ENCODE assay signal across 19 cellular contexts in genomic region chr22:26548984-26549383, GRCh38. TPM values are rescaled to one million over a fixed set of nuclear protein-coding genes. Genes with fewer than 3 reads are reported as not detected.
A peak's percentile ranks its signal among the peaks of the same experiment; 100 is the strongest.
DNase-seq lines count a peak whose midpoint lies in the region; ATAC-seq and TF ChIP-seq lines count a peak whose summit lies in the region.
"Had no signal": no experiment of that assay in that cellular context is flagged by ENCODE, and none has a peak within 500 bp of the region (broad histone marks: within the 10 kb centered on the region; RNA-seq: fewer than 3 reads in every experiment).

No MANE protein-coding gene starts in this region.

- H3K36me3 ChIP-seq in left ventricle myocardium inferior = no peaks in the 10 kb centered on the region
- 0 out of 2 replicates have a peak, but pooled peaks cover 5% of the 10 kb centered on the region for H3K36me3 ChIP-seq in RWPE2 (ENCODE audit: low read depth)
- peaks cover 6% of the 10 kb centered on the region for H3K36me3 ChIP-seq in iPS-15b (ENCODE audit: control insufficient read depth, insufficient read depth, low read length)
- H3K36me3 ChIP-seq in thyroid gland = no peaks in the 10 kb centered on the region
- no peaks in the 10 kb centered on the region for H3K36me3 ChIP-seq in mucosa of descending colon (ENCODE audit: low read depth)
- H3K36me3 ChIP-seq: cardiac muscle cell, ovary had no signal

- H3K4me3 ChIP-seq in left ventricle myocardium inferior (no peak overlapping the region), RWPE2 (ENCODE audit: severe bottlenecking) (no peak overlapping the region), iPS-15b (ENCODE audit: low read depth, low read length) (no peak overlapping the region), thyroid gland (replicated peaks in 1 of 3) (no peak overlapping the region), mucosa of descending colon (no peak overlapping the region)
- H3K4me3 ChIP-seq: A549, cardiac muscle cell, GM23248, ovary, upper lobe of left lung had no signal

- DNase-seq in left ventricle myocardium inferior = no peak
- no peak for DNase-seq in Right ventricle myocardium superior
- no peak for DNase-seq in RWPE2 (ENCODE audit: low spot score)
- no peak for DNase-seq in thyroid gland
- no peak for DNase-seq in mucosa of descending colon
- no peak for DNase-seq in HCEC 1CT
- DNase-seq in H4 (ENCODE audit: low spot score) = no peak
- DNase-seq: activated CD4-positive, alpha-beta T cell treated with anti-CD3 and anti-CD28 coated beads, Interleukin-2, amount 10 ng/mL, durations not matched to agents 24 days and 14 days; activated CD8-positive, alpha-beta memory T cell treated with anti-CD3 and anti-CD28 coated beads, Interleukin-2, amount 50 U/mL, for 4 hours; GM23248; head of caudate nucleus; naive thymus-derived CD4-positive, alpha-beta T cell; NCI-H446 treated with DMSO at 0.1 percent for 48 hours; ovary; stimulated activated naive CD8-positive, alpha-beta T cell treated with anti-CD3 and anti-CD28 coated beads, Interleukin-15, amount 100 ng/mL, for 72 hours; upper lobe of left lung had no signal

- H3K27ac ChIP-seq in left ventricle myocardium inferior (replicated peaks) (peak overlapping the region; percentile 89), RWPE2 (ENCODE audit: poor library complexity, severe bottlenecking) (peak overlapping the region; percentile 50), thyroid gland (peak overlapping the region; percentile 83 to 86 (median 86))
- H3K27ac ChIP-seq: A549, cardiac muscle cell, ovary had no signal

- H3K9ac ChIP-seq in iPS-15b (ENCODE audit: low read depth, low read length) = peak overlapping the region; percentile 9
- H3K9ac ChIP-seq: GM23248 had no signal

- H3K9me3 ChIP-seq in left ventricle myocardium inferior (replicated peaks) = no peaks in the 10 kb centered on the region
- H3K9me3 ChIP-seq in RWPE2 (ENCODE audit: severe bottlenecking) = no peaks in the 10 kb centered on the region
- H3K9me3 ChIP-seq in iPS-15b (ENCODE audit: control insufficient read depth, insufficient read depth, low read length) = no peaks in the 10 kb centered on the region
- H3K9me3 ChIP-seq in thyroid gland = no peaks in the 10 kb centered on the region
- no peaks in the 10 kb centered on the region for H3K9me3 ChIP-seq in mucosa of descending colon
- H3K9me3 ChIP-seq: A549, ovary, upper lobe of left lung had no signal

- intact Hi-C loops in left ventricle myocardium inferior (cut with micrococcal nuclease) = no loop called here
- intact Hi-C loops in Right ventricle myocardium superior (cut with DNase I) = no loop called here
- intact Hi-C loops in thyroid gland (cut with DNase I) = loop anchor here (10.0 kb wide), 1 partner anchor 64 kb away; the partner anchor contains the start of genes HPS4 and SRRD
- intact Hi-C loops in mucosa of descending colon (cut with DNase I, micrococcal nuclease) = no loop called here

- WGBS in thyroid gland, 2 donors = 66 to 77% methylated on average over 6 of the region's 6 CpGs

- TF ChIP-seq CTCF in left ventricle myocardium inferior (IDR thresholded peaks at IDR 0.05; ENCODE audit: borderline replicate concordance) (no peak), RWPE2 (IDR thresholded peaks at IDR 0.05; ENCODE audit: poor library complexity, severe bottlenecking) (no peak), thyroid gland (IDR thresholded peaks at IDR 0.05) (no peak), mucosa of descending colon (IDR thresholded peaks at IDR 0.05) (no peak)

- H3K27me3 ChIP-seq in left ventricle myocardium inferior (ENCODE audit: low read depth) (no peaks in the 10 kb centered on the region), RWPE2 (ENCODE audit: insufficient read depth, poor library complexity, severe bottlenecking) (no peaks in the 10 kb centered on the region), iPS-15b (ENCODE audit: control insufficient read depth, insufficient read depth, low read length) (no peaks in the 10 kb centered on the region), thyroid gland (no peaks in the 10 kb centered on the region)
- H3K27me3 ChIP-seq: cardiac muscle cell, ovary, upper lobe of left lung had no signal

- ATAC-seq in Right ventricle myocardium superior (ENCODE audit: poor library complexity) = no peak
- peak; percentile 61 for ATAC-seq in RWPE2 (ENCODE audit: low read depth)
- no peak for ATAC-seq in mucosa of descending colon
- ATAC-seq: A549; naive thymus-derived CD4-positive, alpha-beta T cell; stimulated activated naive CD8-positive, alpha-beta T cell treated with anti-CD3 and anti-CD28 coated beads, Interleukin-15, amount 100 ng/mL, for 72 hours had no signal

- no peak for TF ChIP-seq POLR2A in thyroid gland (IDR thresholded peaks at IDR 0.05)

- peaks cover 92% of the 10 kb centered on the region for H3K4me1 ChIP-seq in left ventricle myocardium inferior
- peaks cover 22% of the 10 kb centered on the region for H3K4me1 ChIP-seq in RWPE2 (ENCODE audit: insufficient read depth, poor library complexity, severe bottlenecking)
- H3K4me1 ChIP-seq in iPS-15b (ENCODE audit: control insufficient read depth, insufficient read depth, low read length) = peaks cover 11% of the 10 kb centered on the region
- H3K4me1 ChIP-seq in thyroid gland = peaks cover 77 to 98% of the 10 kb centered on the region in 2 donors
- no peaks in the 10 kb centered on the region for H3K4me1 ChIP-seq in mucosa of descending colon (ENCODE audit: low read depth)

RNA-seq across cellular contexts. Expression of gene TFIP11, which starts 36.7 kb away (rescaled TPM):
- total RNA-seq in left ventricle myocardium inferior = 25.7 TPM
- total RNA-seq in Right ventricle myocardium superior = 23.9 TPM
- total RNA-seq in thyroid gland = 10 to 100 TPM; 30.7 to 66.7 (median 50.0) TPM
- 10 to 100 TPM; 26.2 to 39.1 (median 34.6) TPM for total RNA-seq in mucosa of descending colon
- 13.8 and 15.4 TPM in 2 replicates for total RNA-seq in H4 (2014; rRNA removed; shearing (Covaris generic))

RNA-seq across cellular contexts. Expression of gene TPST2, which starts 40.9 kb away (rescaled TPM):
- total RNA-seq in left ventricle myocardium inferior (28.5 TPM), Right ventricle myocardium superior (30.1 TPM), thyroid gland (100 to 1,000 TPM in 3 of 4 donors, 10 to 100 TPM in 1; 99.2 to 154 (median 121) TPM), mucosa of descending colon (10 to 100 TPM in 2 of 3 donors, 1 to 10 TPM in 1; 9.2 to 13.9 (median 11.7) TPM)
- total RNA-seq in H4 (2014; rRNA removed; shearing (Covaris generic)) = 13.8 and 14.2 TPM in 2 replicates
